In genomic region chr6:803191-803977, GRCh38 we compare ENCODE assay signal across 1 cellular context.
A peak's percentile ranks its signal among the peaks of the same experiment; 100 is the strongest.
TF ChIP-seq lines count a peak whose summit lies in the region.

No MANE protein-coding gene starts in this region.

TF ChIP-seq in K562, 482 proteins besides CTCF, POLR2A, EP300 and RAD21 (continued from another document):
- TF ChIP-seq ETS1 (conservative IDR thresholded peaks at IDR 0.05; ENCODE audit: control insufficient read depth, low read depth, low read length) (no peak), ZNF232 (CRISPR knock-in tag; IDR thresholded peaks at IDR 0.05) (no peak), ZNF140 (CRISPR knock-in tag; IDR thresholded peaks at IDR 0.05) (no peak), ZNF512 (tag; IDR thresholded peaks at IDR 0.05) (peak; percentile 50)
